ENCODE assay signal across 8 cellular contexts in the genomic region with DNA sequence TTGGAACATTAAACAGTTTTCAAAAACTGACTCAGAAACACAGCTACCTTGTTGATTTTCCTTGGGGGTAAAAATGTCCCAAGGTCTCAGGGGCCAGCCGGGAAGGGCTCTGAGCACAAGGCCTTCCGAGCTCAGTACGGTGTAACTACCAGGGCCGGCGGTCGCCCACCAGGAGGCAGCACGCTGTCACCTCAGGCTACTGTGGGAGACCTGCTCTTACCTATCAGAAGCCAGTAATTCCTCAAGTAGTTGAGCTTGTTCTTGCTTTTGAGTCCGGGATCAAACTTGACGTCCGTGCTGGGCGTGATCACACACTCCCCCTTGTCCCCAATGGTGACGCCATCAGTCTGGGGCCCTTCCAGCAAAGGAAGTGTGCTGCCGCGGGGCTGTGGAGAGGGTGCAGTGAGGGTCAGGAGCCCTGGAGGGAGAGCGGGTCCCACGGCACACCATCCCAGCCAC. TPM values are rescaled to one million over a fixed set of nuclear protein-coding genes. Genes with fewer than 3 reads are reported as not detected.
DNase-seq lines count a peak whose midpoint lies in the region; ATAC-seq and TF ChIP-seq lines count a peak whose summit lies in the region.

No MANE protein-coding gene starts in this region.

- H3K4me3 ChIP-seq in GM12875 (ENCODE audit: low read depth, low read length): no peak overlapping the region
- H3K4me3 ChIP-seq in RWPE2 (ENCODE audit: severe bottlenecking): no peak overlapping the region
- H3K4me3 ChIP-seq in adrenal gland: no peak overlapping the region

- H3K36me3 ChIP-seq in RWPE2 (ENCODE audit: low read depth) (peaks cover 5% of the 10 kb centered on the region; the same call in 1 of the 2 replicates), adrenal gland (replicated peaks in 1 of 2) (peaks cover 0 to 78% of the 10 kb centered on the region in 2 donors)

- H3K27ac ChIP-seq in RWPE2 (ENCODE audit: poor library complexity, severe bottlenecking) (no peak overlapping the region), adrenal gland (peak overlapping the region in 4 of 5 donors; percentile 35 to 75 (median 62))

- WGBS in adrenal gland, 4 donors: 38 to 58% (median 43%) methylated on average over 9 to 16 of the region's 16 CpGs

- TF ChIP-seq POLR2A in adrenal gland (IDR thresholded peaks at IDR 0.05): peak in 1 of 2 donors; percentile 5

- ATAC-seq in RWPE2 (ENCODE audit: low read depth): peak; percentile 78

- intact Hi-C loops in adrenal gland (cut with DNase I): loop anchor here in 1 of 2 donors (10.0 kb wide), 2 partner anchors 71 to 221 kb away; a partner anchor contains a TSS

- TF ChIP-seq CTCF in GM12875 (IDR thresholded peaks at IDR 0.05; ENCODE audit: borderline replicate concordance, insufficient read depth, low read depth, low read length) (peak; percentile 66), RWPE2 (IDR thresholded peaks at IDR 0.05; ENCODE audit: poor library complexity, severe bottlenecking) (peak; percentile 52), adrenal gland (IDR thresholded peaks at IDR 0.05) (peak; percentile 23 to 67 (median 54))

- peaks cover 5% of the 10 kb centered on the region for H3K4me1 ChIP-seq in RWPE2 (ENCODE audit: insufficient read depth, poor library complexity, severe bottlenecking)
- peaks cover 8 to 47% of the 10 kb centered on the region in 2 donors for H3K4me1 ChIP-seq in adrenal gland (replicated peaks in 1 of 2)

- no peak for DNase-seq in RWPE2 (ENCODE audit: low spot score)
- peak; percentile 58 to 85 (median 73) for DNase-seq in adrenal gland
- peak; percentile 64 for DNase-seq in iPS DF 4.7 (ENCODE audit: extremely low read depth, low spot score)
- peak; percentile 22 for DNase-seq in stimulated activated CD4-positive, alpha-beta T cell treated with anti-CD3 and anti-CD28 coated beads, Interleukin-15, amount 100 ng/mL, for 48 hours (ENCODE audit: low read depth in 2 of 2)
- no peak for DNase-seq in EL
- DNase-seq in dedifferentiated amniotic fluid mesenchymal stem cell (ENCODE audit: extremely low spot score): no peak
- DNase-seq in inferior parietal cortex (ENCODE audit: extremely low spot score): no peak

- H3K9me3 ChIP-seq in RWPE2 (ENCODE audit: severe bottlenecking) (no peaks in the 10 kb centered on the region), adrenal gland (replicated peaks in 1 of 3) (no peaks in the 10 kb centered on the region)

- no peaks in the 10 kb centered on the region for H3K27me3 ChIP-seq in RWPE2 (ENCODE audit: insufficient read depth, poor library complexity, severe bottlenecking)
- H3K27me3 ChIP-seq in adrenal gland: no peaks in the 10 kb centered on the region

RNA-seq across cellular contexts. Expression of a gene that starts 43.4 kb away (rescaled TPM):
- 10 to 100 TPM; 16.6 to 42.2 (median 20.9) TPM for total RNA-seq in adrenal gland
- polyA plus RNA-seq in adrenal gland: 10 to 100 TPM in 2 of 3 donors, 1 to 10 TPM in 1; 9.6 to 40.5 (median 35.0) TPM

Comparison
In these comparisons a context has a peak if more than half of its experiments do, and no peak if none do; other contexts are left out.
1. DNase-seq: peak in adrenal gland (7 of 7), iPS DF 4.7 (single experiment) and stimulated activated CD4-positive, alpha-beta T cell treated with anti-CD3 and anti-CD28 coated beads, Interleukin-15, amount 100 ng/mL, for 48 hours (2 of 2); none in RWPE2 (single experiment), EL (single experiment), dedifferentiated amniotic fluid mesenchymal stem cell (single experiment) and inferior parietal cortex (single experiment).
2. Peak in every context shown above with its lines, with median percentiles within 50 percentile points of each other: CTCF ChIP-seq.